Comparison of ENCODE assay signal across 13 cellular contexts in genomic region chr5:149735066-149735465, GRCh38. TPM values are rescaled to one million over a fixed set of nuclear protein-coding genes. Genes with fewer than 3 reads are reported as not detected.
DNase-seq lines count a peak whose midpoint lies in the region; ATAC-seq lines count a peak whose summit lies in the region.
"Had no signal": no experiment of that assay in that cellular context is flagged by ENCODE, and none has a peak within 500 bp of the region (broad histone marks: within the 10 kb centered on the region; RNA-seq: fewer than 3 reads in every experiment).

No MANE protein-coding gene starts in this region.

- DNase-seq in SIG-M5 treated with dmso at 0.1 percent for 504 hours (lab: John Stamatoyannopoulos, UW; ENCODE audit: unreplicated experiment) (peak; percentile 78), SIG-M5 (lab: John Stamatoyannopoulos, UW) (no peak), NCI-H69 (lab: John Stamatoyannopoulos, UW) (peak; percentile 55), ecto neural progenitor cell (ENCODE audit: low spot score) (peak; percentile 35), COLO829 (ENCODE audit: low spot score) (no peak)
- DNase-seq: activated T-cell treated with anti-CD3 and anti-CD28 coated beads, Interleukin-2, amount 50 U/mL, for 1 hour; NCI-H526 treated with DMSO at 0.1 percent for 48 hours; T-helper 17 cell had no signal

- no peaks in the 10 kb centered on the region for H3K27me3 ChIP-seq in skeletal muscle tissue (ENCODE audit: control insufficient read depth in 3 of 3, insufficient read depth in 3 of 3, low read length in 3 of 3)

- H3K27ac ChIP-seq in skeletal muscle tissue (ENCODE audit: low read depth, low read length) = peak overlapping the region; percentile 72
- H3K27ac ChIP-seq: A549 had no signal

- H3K36me3 ChIP-seq in skeletal muscle tissue (ENCODE audit: control insufficient read depth in 3 of 3, insufficient read depth in 3 of 3, low read length in 3 of 3) = peaks cover 0 to 3% (median 0%) of the 10 kb centered on the region in 3 donors

- H3K9me3 ChIP-seq in skeletal muscle tissue (ENCODE audit: control insufficient read depth in 3 of 3, low read length in 3 of 3) = no peaks in the 10 kb centered on the region
- H3K9me3 ChIP-seq: A549 had no signal

- peaks cover 19 to 60% (median 27%) of the 10 kb centered on the region in 3 donors for H3K4me1 ChIP-seq in skeletal muscle tissue (ENCODE audit: control insufficient read depth in 3 of 3, insufficient read depth in 3 of 3, low read length in 3 of 3)

- H3K4me3 ChIP-seq in skeletal muscle tissue (ENCODE audit: low read length in 3 of 3) = peak overlapping the region; percentile 29 to 65 (median 42)
- H3K4me3 ChIP-seq: A549 had no signal

- H3K9ac ChIP-seq in skeletal muscle tissue (ENCODE audit: low read depth in 1 of 3, low read length in 3 of 3) = peak overlapping the region in 2 of 3 donors; percentile 11 to 61

- ATAC-seq in HG03439 (IDR thresholded peaks at IDR 0.05; ENCODE audit: unreplicated experiment) (no peak), GM18861 (IDR thresholded peaks at IDR 0.05; ENCODE audit: unreplicated experiment) (no peak)
- ATAC-seq: A549, HepG2, T-helper 17 cell had no signal

RNA-seq across cellular contexts. Expression of gene PPARGC1B, which starts 5.0 kb away (rescaled TPM):
- 4.2 TPM for total RNA-seq in skeletal muscle tissue

Comparison
In these comparisons a context has a peak if more than half of its experiments do, and no peak if none do; other contexts are left out.
1. DNase-seq: peak in SIG-M5 treated with dmso at 0.1 percent for 504 hours (single experiment), NCI-H69 (single experiment) and ecto neural progenitor cell (single experiment); none in SIG-M5 (single experiment) and COLO829 (single experiment).